Comparison of ENCODE assay signal across 3 cellular contexts in genomic region chr11:44903035-44903434, GRCh38.
TF ChIP-seq lines count a peak whose summit lies in the region.

No MANE protein-coding gene starts in this region.

TF ChIP-seq in A549, 52 proteins besides CTCF, POLR2A, EP300 and RAD21 (continued from another document):
- peak; percentile 23 for TF ChIP-seq ZFP36 (IDR thresholded peaks at IDR 0.05; ENCODE audit: borderline replicate concordance, partially characterized antibody)
- no peak for TF ChIP-seq HMGXB4 (CRISPR knock-in tag; IDR thresholded peaks at IDR 0.05; ENCODE audit: borderline replicate concordance)
- no peak for TF ChIP-seq FOSL2 (IDR thresholded peaks at IDR 0.05)
- TF ChIP-seq FOSL2 (CRISPR knock-in tag; IDR thresholded peaks at IDR 0.05), result no peak
- no peak for TF ChIP-seq HOXA7 (CRISPR knock-in tag; IDR thresholded peaks at IDR 0.05)

TF ChIP-seq in K562, 482 proteins besides CTCF, POLR2A, EP300 and RAD21 (continued from another document):
- peak; percentile 38; the same call in 1 of the 2 replicates for TF ChIP-seq BCOR (IDR thresholded peaks at IDR 0.05)
- TF ChIP-seq RBM25 (IDR thresholded peaks at IDR 0.05; ENCODE audit: low read depth, low read length, severe bottlenecking), result peak; percentile 17
- TF ChIP-seq ZFP36 (IDR thresholded peaks at IDR 0.05; ENCODE audit: low read depth, low read length, partially characterized antibody), result peak; percentile 94
- TF ChIP-seq ZNF431 (CRISPR knock-in tag; IDR thresholded peaks at IDR 0.05), result no peak

TF ChIP-seq in HEK293T, 16 proteins besides CTCF, POLR2A, EP300 and RAD21 (continued from another document):
- TF ChIP-seq PKNOX1 (IDR thresholded peaks at IDR 0.05), result no peak
- no peak for TF ChIP-seq ZNF384 (IDR thresholded peaks at IDR 0.05)
- TF ChIP-seq FOXA1 (IDR thresholded peaks at IDR 0.05), result no peak
